24 cellular contexts compared by ENCODE assay signal in genomic region chr17:72812823-72813222, GRCh38.
DNase-seq lines count a peak whose midpoint lies in the region; ATAC-seq and TF ChIP-seq lines count a peak whose summit lies in the region.
"Had no signal": no experiment of that assay in that cellular context is flagged by ENCODE, and none has a peak within 500 bp of the region (broad histone marks: within the 10 kb centered on the region; RNA-seq: fewer than 3 reads in every experiment).

No MANE protein-coding gene starts in this region.

- peaks cover 15% of the 10 kb centered on the region for H3K9me3 Mint-ChIP-seq in MCF 10A (ENCODE audit: unreplicated experiment)
- peaks cover 16 to 23% of the 10 kb centered on the region in 2 donors for H3K9me3 Mint-ChIP-seq in activated naive CD4-positive, alpha-beta T cell treated with anti-CD3 and anti-CD28 coated beads, Interleukin-2, amount 50 U/mL, for 72 hours

- peaks cover 6% of the 10 kb centered on the region for H3K4me1 Mint-ChIP-seq in MCF 10A (ENCODE audit: insufficient read depth, unreplicated experiment)
- H3K4me1 Mint-ChIP-seq: activated T-helper 17 cell treated with anti-CD3 and anti-CD28 coated beads, Interleukin-2, amount 50 U/mL, for 72 hours; memory B cell had no signal

- H3K27me3 Mint-ChIP-seq in MCF 10A (ENCODE audit: insufficient read depth, unreplicated experiment): no peaks in the 10 kb centered on the region
- H3K27me3 Mint-ChIP-seq: activated T-helper 17 cell treated with anti-CD3 and anti-CD28 coated beads, Interleukin-2, amount 50 U/mL, for 72 hours; memory B cell had no signal

- peaks cover 7 to 12% of the 10 kb centered on the region in 2 donors for H3K9me3 ChIP-seq in breast epithelium
- H3K9me3 ChIP-seq: prostate gland had no signal

- DNase-seq in MCF 10A (ENCODE audit: unreplicated experiment) (peak; percentile 82), breast epithelium (ENCODE audit: low spot score in 2 of 2) (no peak), fibroblast of pulmonary artery (ENCODE audit: low read depth) (peak; percentile 13), GM10266 (ENCODE audit: extremely low spot score) (no peak)
- no peak for DNase-seq in activated naive CD4-positive, alpha-beta T cell treated with anti-CD3 and anti-CD28 coated beads, Interleukin-2, amount 50 U/mL, for 72 hours (ENCODE audit: low spot score in 2 of 2)
- DNase-seq in activated CD4-positive, alpha-beta T cell treated with anti-CD3 and anti-CD28 coated beads, Interleukin-2, amount 50 U/mL, for 4 hours: no peak
- DNase-seq: cerebellar nuclear complex; effector memory CD4-positive, alpha-beta T cell; foreskin melanocyte; hypothalamus; KG1; NCI-H1092 treated with DMSO at 0.1 percent for 48 hours; NCI-H2081 treated with DMSO at 0.1 percent for 48 hours; NCI-H524; SIG-M5 had no signal

- H3K4me3 ChIP-seq in breast epithelium (no peak overlapping the region), fibroblast of pulmonary artery (replicated peaks; ENCODE audit: low read depth, low read length) (no peak overlapping the region)
- H3K4me3 ChIP-seq: BLaER1 treated with 17β-estradiol and CSF1 and Interleukin-3, amounts not matched to agents 10 nM and 100 nM; prostate gland; thoracic aorta had no signal

- H3K36me3 ChIP-seq in breast epithelium: no peaks in the 10 kb centered on the region
- H3K36me3 ChIP-seq: prostate gland, thoracic aorta had no signal

- H3K36me3 Mint-ChIP-seq in MCF 10A (ENCODE audit: insufficient read depth, unreplicated experiment): peaks cover 8% of the 10 kb centered on the region
- peaks cover 44 to 57% of the 10 kb centered on the region in 2 donors for H3K36me3 Mint-ChIP-seq in activated naive CD4-positive, alpha-beta T cell treated with anti-CD3 and anti-CD28 coated beads, Interleukin-2, amount 50 U/mL, for 72 hours

- ATAC-seq in SK-N-SH treated with all-trans-retinoic acid at 6 μM for 48 hours (peak; percentile 26; the same call in 1 of the 3 replicates), HG02884 (IDR thresholded peaks at IDR 0.05; ENCODE audit: unreplicated experiment) (no peak)
- no peak for ATAC-seq in activated naive CD4-positive, alpha-beta T cell treated with anti-CD3 and anti-CD28 coated beads, Interleukin-2, amount 50 U/mL, for 72 hours
- ATAC-seq: activated CD4-positive, CD25-positive, alpha-beta regulatory T cell treated with anti-CD3 and anti-CD28 coated beads, Interleukin-2, amount 50 U/mL, for 24 hours; activated T-helper 17 cell treated with anti-CD3 and anti-CD28 coated beads, Interleukin-2, amount 50 U/mL, for 72 hours had no signal

- TF ChIP-seq CTCF in MCF 10A (IDR thresholded peaks at IDR 0.05; ENCODE audit: unreplicated experiment) (no peak), breast epithelium (IDR thresholded peaks at IDR 0.05) (no peak), fibroblast of pulmonary artery (IDR thresholded peaks at IDR 0.05; ENCODE audit: low read length, missing control alignments) (no peak), GM10266 (IDR thresholded peaks at IDR 0.05; ENCODE audit: control insufficient read depth, insufficient read depth, low read depth, missing control alignments) (no peak)

- peak overlapping the region; percentile 45 for H3K4me3 Mint-ChIP-seq in MCF 10A (ENCODE audit: unreplicated experiment)
- H3K4me3 Mint-ChIP-seq: activated T-helper 17 cell treated with anti-CD3 and anti-CD28 coated beads, Interleukin-2, amount 50 U/mL, for 72 hours; memory B cell had no signal

- no peak for TF ChIP-seq POLR2A in breast epithelium (IDR thresholded peaks at IDR 0.05)

- POLR2A ChIA-PET in MCF 10A (lab: Yijun Ruan, JAX): interaction anchor here (0.6 kb wide), 1 partner anchor 100 kb away, joined by 3 read pairs; no protein-coding TSS in a partner anchor

- CTCF ChIA-PET in MCF 10A (lab: Yijun Ruan, JAX): no interaction called here

- no peaks in the 10 kb centered on the region for H3K27me3 ChIP-seq in breast epithelium
- H3K27me3 ChIP-seq: BLaER1 treated with 17β-estradiol and CSF1 and Interleukin-3, amounts not matched to agents 10 nM and 100 nM had no signal

- H3K4me1 ChIP-seq in breast epithelium: no peaks in the 10 kb centered on the region
- H3K4me1 ChIP-seq: BLaER1 treated with 17β-estradiol and CSF1 and Interleukin-3, amounts not matched to agents 10 nM and 100 nM; prostate gland had no signal

- BruUV-seq in MCF 10A (replicated peaks; lab: Mats Ljungman, UMichigan): no TSS peak

- intact Hi-C loops in MCF 10A (cut with micrococcal nuclease) (no loop called here), breast epithelium (cut with DNase I; ENCODE audit: low total_unique reads) (no loop called here)

- H3K27ac Mint-ChIP-seq in MCF 10A (ENCODE audit: low read depth, unreplicated experiment): no peak overlapping the region
- no peak overlapping the region for H3K27ac Mint-ChIP-seq in activated naive CD4-positive, alpha-beta T cell treated with anti-CD3 and anti-CD28 coated beads, Interleukin-2, amount 50 U/mL, for 72 hours
- H3K27ac Mint-ChIP-seq: activated T-helper 17 cell treated with anti-CD3 and anti-CD28 coated beads, Interleukin-2, amount 50 U/mL, for 72 hours; memory B cell had no signal

- H3K27ac ChIP-seq in breast epithelium: no peak overlapping the region
- H3K27ac ChIP-seq: 22Rv1; BLaER1 treated with 17β-estradiol and CSF1 and Interleukin-3, amounts not matched to agents 10 nM and 100 nM; prostate gland; thoracic aorta had no signal

TF ChIP-seq in SK-N-SH treated with all-trans-retinoic acid at 6 μM for 48 hours, 23 proteins besides CTCF, POLR2A, EP300 and RAD21 (continues in another document):
- TF ChIP-seq, protein P1, sequence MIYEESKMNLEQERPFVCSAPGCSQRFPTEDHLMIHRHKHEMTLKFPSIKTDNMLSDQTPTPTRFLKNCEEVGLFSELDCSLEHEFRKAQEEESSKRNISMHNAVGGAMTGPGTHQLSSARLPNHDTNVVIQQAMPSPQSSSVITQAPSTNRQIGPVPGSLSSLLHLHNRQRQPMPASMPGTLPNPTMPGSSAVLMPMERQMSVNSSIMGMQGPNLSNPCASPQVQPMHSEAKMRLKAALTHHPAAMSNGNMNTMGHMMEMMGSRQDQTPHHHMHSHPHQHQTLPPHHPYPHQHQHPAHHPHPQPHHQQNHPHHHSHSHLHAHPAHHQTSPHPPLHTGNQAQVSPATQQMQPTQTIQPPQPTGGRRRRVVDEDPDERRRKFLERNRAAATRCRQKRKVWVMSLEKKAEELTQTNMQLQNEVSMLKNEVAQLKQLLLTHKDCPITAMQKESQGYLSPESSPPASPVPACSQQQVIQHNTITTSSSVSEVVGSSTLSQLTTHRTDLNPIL (CRISPR knock-in tag; IDR thresholded peaks at IDR 0.05; ENCODE audit: low read depth): no peak
- TF ChIP-seq ZFP30 (CRISPR knock-in tag; IDR thresholded peaks at IDR 0.05) (no peak), TOX (CRISPR knock-in tag; IDR thresholded peaks at IDR 0.05; ENCODE audit: borderline replicate concordance) (no peak), CSDC2 (CRISPR knock-in tag; IDR thresholded peaks at IDR 0.05) (no peak), PPARA (CRISPR knock-in tag; IDR thresholded peaks at IDR 0.05; ENCODE audit: borderline replicate concordance) (no peak), RARB (CRISPR knock-in tag; IDR thresholded peaks at IDR 0.05) (no peak), ZNF565 (CRISPR knock-in tag; conservative IDR thresholded peaks at IDR 0.05; ENCODE audit: low read depth) (no peak), ZNF70 (CRISPR knock-in tag; IDR thresholded peaks at IDR 0.05) (no peak), BACH2 (CRISPR knock-in tag; IDR thresholded peaks at IDR 0.05; ENCODE audit: borderline replicate concordance) (no peak), GLIS3 (CRISPR knock-in tag; IDR thresholded peaks at IDR 0.05) (no peak)
- TF ChIP-seq, protein P2, sequence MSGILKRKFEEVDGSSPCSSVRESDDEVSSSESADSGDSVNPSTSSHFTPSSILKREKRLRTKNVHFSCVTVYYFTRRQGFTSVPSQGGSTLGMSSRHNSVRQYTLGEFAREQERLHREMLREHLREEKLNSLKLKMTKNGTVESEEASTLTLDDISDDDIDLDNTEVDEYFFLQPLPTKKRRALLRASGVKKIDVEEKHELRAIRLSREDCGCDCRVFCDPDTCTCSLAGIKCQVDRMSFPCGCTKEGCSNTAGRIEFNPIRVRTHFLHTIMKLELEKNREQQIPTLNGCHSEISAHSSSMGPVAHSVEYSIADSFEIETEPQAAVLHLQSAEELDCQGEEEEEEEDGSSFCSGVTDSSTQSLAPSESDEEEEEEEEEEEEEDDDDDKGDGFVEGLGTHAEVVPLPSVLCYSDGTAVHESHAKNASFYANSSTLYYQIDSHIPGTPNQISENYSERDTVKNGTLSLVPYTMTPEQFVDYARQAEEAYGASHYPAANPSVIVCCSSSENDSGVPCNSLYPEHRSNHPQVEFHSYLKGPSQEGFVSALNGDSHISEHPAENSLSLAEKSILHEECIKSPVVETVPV (CRISPR knock-in tag; IDR thresholded peaks at IDR 0.05): no peak
- TF ChIP-seq, protein P3, sequence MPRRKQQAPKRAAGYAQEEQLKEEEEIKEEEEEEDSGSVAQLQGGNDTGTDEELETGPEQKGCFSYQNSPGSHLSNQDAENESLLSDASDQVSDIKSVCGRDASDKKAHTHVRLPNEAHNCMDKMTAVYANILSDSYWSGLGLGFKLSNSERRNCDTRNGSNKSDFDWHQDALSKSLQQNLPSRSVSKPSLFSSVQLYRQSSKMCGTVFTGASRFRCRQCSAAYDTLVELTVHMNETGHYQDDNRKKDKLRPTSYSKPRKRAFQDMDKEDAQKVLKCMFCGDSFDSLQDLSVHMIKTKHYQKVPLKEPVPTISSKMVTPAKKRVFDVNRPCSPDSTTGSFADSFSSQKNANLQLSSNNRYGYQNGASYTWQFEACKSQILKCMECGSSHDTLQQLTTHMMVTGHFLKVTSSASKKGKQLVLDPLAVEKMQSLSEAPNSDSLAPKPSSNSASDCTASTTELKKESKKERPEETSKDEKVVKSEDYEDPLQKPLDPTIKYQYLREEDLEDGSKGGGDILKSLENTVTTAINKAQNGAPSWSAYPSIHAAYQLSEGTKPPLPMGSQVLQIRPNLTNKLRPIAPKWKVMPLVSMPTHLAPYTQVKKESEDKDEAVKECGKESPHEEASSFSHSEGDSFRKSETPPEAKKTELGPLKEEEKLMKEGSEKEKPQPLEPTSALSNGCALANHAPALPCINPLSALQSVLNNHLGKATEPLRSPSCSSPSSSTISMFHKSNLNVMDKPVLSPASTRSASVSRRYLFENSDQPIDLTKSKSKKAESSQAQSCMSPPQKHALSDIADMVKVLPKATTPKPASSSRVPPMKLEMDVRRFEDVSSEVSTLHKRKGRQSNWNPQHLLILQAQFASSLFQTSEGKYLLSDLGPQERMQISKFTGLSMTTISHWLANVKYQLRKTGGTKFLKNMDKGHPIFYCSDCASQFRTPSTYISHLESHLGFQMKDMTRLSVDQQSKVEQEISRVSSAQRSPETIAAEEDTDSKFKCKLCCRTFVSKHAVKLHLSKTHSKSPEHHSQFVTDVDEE (CRISPR knock-in tag; IDR thresholded peaks at IDR 0.05): no peak

Comparison
In these comparisons a context has a peak if more than half of its experiments do, and no peak if none do; other contexts are left out.
1. DNase-seq: peak in MCF 10A (single experiment) and fibroblast of pulmonary artery (single experiment); none in breast epithelium (0 of 2), GM10266 (single experiment), activated naive CD4-positive, alpha-beta T cell treated with anti-CD3 and anti-CD28 coated beads, Interleukin-2, amount 50 U/mL, for 72 hours (0 of 2) and activated CD4-positive, alpha-beta T cell treated with anti-CD3 and anti-CD28 coated beads, Interleukin-2, amount 50 U/mL, for 4 hours (0 of 2).